Comparison of ENCODE assay signal across 1 cellular context in genomic region chr18:54812885-54813284, GRCh38.
TF ChIP-seq lines count a peak whose summit lies in the region.

No MANE protein-coding gene starts in this region.

TF ChIP-seq in SK-N-SH, 30 proteins besides CTCF, POLR2A, EP300 and RAD21 (continued from another document):
- TF ChIP-seq RCOR1 (IDR thresholded peaks at IDR 0.05; ENCODE audit: low read length) (no peak), TAF1 (IDR thresholded peaks at IDR 0.05; ENCODE audit: borderline replicate concordance, low read depth, low read length) (no peak), GABPA (IDR thresholded peaks at IDR 0.05; ENCODE audit: low read depth) (no peak), POLR2AphosphoS5 (IDR thresholded peaks at IDR 0.05; ENCODE audit: low read depth, low read length) (no peak), REST (IDR thresholded peaks at IDR 0.05; ENCODE audit: low read depth, low read length) (no peak), JUND (IDR thresholded peaks at IDR 0.05) (no peak), RXRA (IDR thresholded peaks at IDR 0.05; ENCODE audit: borderline replicate concordance, low read depth) (no peak), MAX (IDR thresholded peaks at IDR 0.05; ENCODE audit: low read depth) (no peak), ZBTB33 (IDR thresholded peaks at IDR 0.05; ENCODE audit: borderline replicate concordance, low read depth) (no peak), EZH2phosphoT487 (IDR thresholded peaks at IDR 0.05; ENCODE audit: borderline replicate concordance, low read depth) (no peak), TCF12 (IDR thresholded peaks at IDR 0.05) (no peak), NFIC (IDR thresholded peaks at IDR 0.05; ENCODE audit: borderline replicate concordance) (no peak), YY1 (IDR thresholded peaks at IDR 0.05; ENCODE audit: low read depth) (no peak)
